In the genomic region with DNA sequence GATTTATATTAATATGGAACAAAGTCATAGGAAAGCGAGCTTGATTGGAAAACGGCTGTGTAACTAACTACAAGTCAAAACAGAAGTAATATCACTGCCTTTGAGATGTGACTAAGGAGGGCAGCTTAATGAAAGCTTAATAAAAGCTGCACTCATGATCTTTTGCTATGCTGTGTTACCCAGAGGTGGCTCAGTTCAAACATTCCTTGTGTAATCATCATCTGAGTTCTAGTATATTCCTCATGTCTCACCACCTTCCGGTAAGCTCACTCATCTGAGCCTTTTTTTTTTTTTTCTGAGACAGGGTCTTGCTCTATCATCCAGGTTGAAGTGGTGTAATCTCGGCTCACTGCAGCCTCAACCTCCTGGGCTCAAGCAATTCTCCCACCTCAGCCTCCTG, we compare ENCODE assay signal across 16 cellular contexts. TPM values are rescaled to one million over a fixed set of nuclear protein-coding genes. Genes with fewer than 3 reads are reported as not detected.
DNase-seq lines count a peak whose midpoint lies in the region; ATAC-seq lines count a peak whose summit lies in the region.
"Had no signal": no experiment of that assay in that cellular context is flagged by ENCODE, and none has a peak within 500 bp of the region (broad histone marks: within the 10 kb centered on the region; RNA-seq: fewer than 3 reads in every experiment).

No MANE protein-coding gene starts in this region.

- no peak overlapping the region for H3K27ac ChIP-seq in right cardiac atrium (ENCODE audit: low read length)
- H3K27ac ChIP-seq: A549, C4-2B had no signal

- peaks cover 35% of the 10 kb centered on the region for H3K4me1 Mint-ChIP-seq in activated naive CD8-positive, alpha-beta T cell (ENCODE audit: low read depth)
- peaks cover 35% of the 10 kb centered on the region for H3K4me1 Mint-ChIP-seq in activated naive CD8-positive, alpha-beta T cell treated with anti-CD3 and anti-CD28 coated beads for 36 hours
- H3K4me1 Mint-ChIP-seq in T-helper 17 cell = peaks cover 20% of the 10 kb centered on the region

- no peaks in the 10 kb centered on the region for H3K27me3 Mint-ChIP-seq in activated naive CD8-positive, alpha-beta T cell
- no peaks in the 10 kb centered on the region for H3K27me3 Mint-ChIP-seq in activated naive CD8-positive, alpha-beta T cell treated with anti-CD3 and anti-CD28 coated beads for 36 hours
- no peaks in the 10 kb centered on the region for H3K27me3 Mint-ChIP-seq in T-helper 17 cell
- H3K27me3 Mint-ChIP-seq: CD4-positive, alpha-beta memory T cell had no signal

- WGBS in right cardiac atrium = 94% methylated on average over 4 of the region's 4 CpGs

- H3K9me3 Mint-ChIP-seq in activated naive CD8-positive, alpha-beta T cell (ENCODE audit: low read depth) = no peaks in the 10 kb centered on the region
- H3K9me3 Mint-ChIP-seq in activated naive CD8-positive, alpha-beta T cell treated with anti-CD3 and anti-CD28 coated beads for 36 hours = no peaks in the 10 kb centered on the region
- H3K9me3 Mint-ChIP-seq: CD4-positive, alpha-beta memory T cell had no signal

- peak overlapping the region; percentile 19 for H3K27ac Mint-ChIP-seq in activated naive CD8-positive, alpha-beta T cell
- H3K27ac Mint-ChIP-seq in activated naive CD8-positive, alpha-beta T cell treated with anti-CD3 and anti-CD28 coated beads for 36 hours = no peak overlapping the region
- H3K27ac Mint-ChIP-seq in T-helper 17 cell = peak overlapping the region; percentile 54

- H3K4me3 ChIP-seq in right cardiac atrium (ENCODE audit: low read length) = no peak overlapping the region
- H3K4me3 ChIP-seq: A549 had no signal

- no peak overlapping the region for H3K4me3 Mint-ChIP-seq in activated naive CD8-positive, alpha-beta T cell
- no peak overlapping the region for H3K4me3 Mint-ChIP-seq in activated naive CD8-positive, alpha-beta T cell treated with anti-CD3 and anti-CD28 coated beads for 36 hours
- H3K4me3 Mint-ChIP-seq in T-helper 17 cell = no peak overlapping the region

- peaks cover 10% of the 10 kb centered on the region for H3K36me3 Mint-ChIP-seq in activated naive CD8-positive, alpha-beta T cell
- peaks cover 52% of the 10 kb centered on the region for H3K36me3 Mint-ChIP-seq in activated naive CD8-positive, alpha-beta T cell treated with anti-CD3 and anti-CD28 coated beads for 36 hours
- H3K36me3 Mint-ChIP-seq in T-helper 17 cell (ENCODE audit: low read depth) = peaks cover 3% of the 10 kb centered on the region

- no peak for DNase-seq in activated naive CD8-positive, alpha-beta T cell treated with anti-CD3 and anti-CD28 coated beads for 36 hours
- no peak for DNase-seq in T-helper 17 cell
- peak; percentile 60 for DNase-seq in kidney tubule cell (ENCODE audit: low spot score)
- DNase-seq in HuH-7 (ENCODE audit: low spot score) = no peak
- no peak for DNase-seq in right cardiac atrium
- DNase-seq in NCI-H187 (lab: John Stamatoyannopoulos, UW) = no peak
- DNase-seq: BE2C; CD4-positive, alpha-beta memory T cell; DMS79; EL; GDM1 had no signal

- H3K9me3 ChIP-seq in T-helper 17 cell (ENCODE audit: control insufficient read depth, low read length, poor library complexity, severe bottlenecking) = no peaks in the 10 kb centered on the region
- no peaks in the 10 kb centered on the region for H3K9me3 ChIP-seq in right cardiac atrium (ENCODE audit: control insufficient read depth, low read length)
- H3K9me3 ChIP-seq: A549, BE2C had no signal

- ATAC-seq in T-helper 17 cell (no peak), right cardiac atrium (no peak)
- ATAC-seq: A549, HCT116, HepG2 had no signal

- intact Hi-C loops in right cardiac atrium (cut with DNase I) = loop anchor here in 1 of 4 donors (10.0 kb wide), 1 partner anchor 68 kb away; no protein-coding TSS in a partner anchor

- no peaks in the 10 kb centered on the region for H3K27me3 ChIP-seq in right cardiac atrium (ENCODE audit: control insufficient read depth, insufficient read depth)
- H3K27me3 ChIP-seq: BE2C had no signal

- H3K4me1 ChIP-seq in right cardiac atrium (ENCODE audit: control insufficient read depth, insufficient read depth, low read length) = peaks cover 2% of the 10 kb centered on the region
- H3K4me1 ChIP-seq: BE2C had no signal

RNA-seq across cellular contexts. Expression of gene GRPEL1, which starts 5.0 kb away (rescaled TPM):
- total RNA-seq in activated naive CD8-positive, alpha-beta T cell treated with anti-CD3 and anti-CD28 coated beads for 36 hours = 100 to 1,000 TPM in 1 of 2 experiments, 10 to 100 TPM in 1; 96.6 to 109 TPM
- total RNA-seq in T-helper 17 cell (10 to 100 TPM; 45.8 to 47.1 TPM), right cardiac atrium (10 to 100 TPM; 28.2 to 36.8 (median 32.5) TPM)
- 30.9 TPM for polyA plus RNA-seq in right cardiac atrium

RNA-seq across cellular contexts. Expression of gene TADA2B, which starts 19.6 kb away (rescaled TPM):
- total RNA-seq in activated naive CD8-positive, alpha-beta T cell treated with anti-CD3 and anti-CD28 coated beads for 36 hours = 10 to 100 TPM; 10.3 to 11.2 TPM
- total RNA-seq in T-helper 17 cell (10 to 100 TPM; 31.8 to 40.9 TPM), right cardiac atrium (10 to 100 TPM; 29.4 to 35.6 (median 31.7) TPM)
- polyA plus RNA-seq in right cardiac atrium = 19.7 TPM
